Comparison of ENCODE assay signal across 13 cellular contexts in genomic region chr15:85726446-85726845, GRCh38.
A peak's percentile ranks its signal among the peaks of the same experiment; 100 is the strongest.
DNase-seq lines count a peak whose midpoint lies in the region; ATAC-seq and TF ChIP-seq lines count a peak whose summit lies in the region.
"Had no signal": no experiment of that assay in that cellular context is flagged by ENCODE, and none has a peak within 500 bp of the region (broad histone marks: within the 10 kb centered on the region; RNA-seq: fewer than 3 reads in every experiment).

No MANE protein-coding gene starts in this region.

- intact Hi-C loops in sciatic nerve (cut with DNase I), result no loop called here

- H3K27me3 Mint-ChIP-seq in HFFc6 (ENCODE audit: insufficient read depth), result peaks cover 1% of the 10 kb centered on the region; the same call in 1 of the 2 replicates
- H3K27me3 Mint-ChIP-seq: effector memory CD8-positive, alpha-beta T cell; naive B cell had no signal

- TF ChIP-seq CTCF in AG10803 (conservative IDR thresholded peaks at IDR 0.05; ENCODE audit: low read length), result no peak
- TF ChIP-seq CTCF in HFFc6 (IDR thresholded peaks at IDR 0.05), result no peak
- no peak for TF ChIP-seq CTCF in fibroblast of villous mesenchyme (IDR thresholded peaks at IDR 0.05; ENCODE audit: insufficient read depth, low read depth, low read length)
- TF ChIP-seq CTCF in GM13977 (IDR thresholded peaks at IDR 0.05; ENCODE audit: extremely low read depth, insufficient read depth, missing control alignments), result no peak

- DNase-seq in AG10803 (ENCODE audit: low read depth) (peak; percentile 82), HFFc6 (no peak), fibroblast of villous mesenchyme (ENCODE audit: low read depth) (peak; percentile 88), sciatic nerve (ENCODE audit: low spot score) (no peak), NCI-H345 (lab: John Stamatoyannopoulos, UW) (no peak), NCI-H2196 (lab: John Stamatoyannopoulos, UW; ENCODE audit: unreplicated experiment) (no peak), GM13977 (ENCODE audit: low spot score) (no peak), LoVo (ENCODE audit: low spot score) (no peak)
- DNase-seq: activated CD4-positive, alpha-beta T cell treated with anti-CD3 and anti-CD28 coated beads, Interleukin-2, amount 50 U/mL, for 4 hours; effector memory CD8-positive, alpha-beta T cell; naive B cell; NCI-H2081 treated with DMSO at 0.1 percent for 48 hours had no signal

- H3K4me3 ChIP-seq in AG10803 (ENCODE audit: low read length), result no peak overlapping the region
- H3K4me3 ChIP-seq in fibroblast of villous mesenchyme (ENCODE audit: low read depth, low read length), result no peak overlapping the region
- H3K4me3 ChIP-seq: K562 had no signal

- ATAC-seq in sciatic nerve, result peak; percentile 69
- ATAC-seq: effector memory CD8-positive, alpha-beta T cell; K562 had no signal

- H3K9me3 Mint-ChIP-seq in HFFc6, result no peaks in the 10 kb centered on the region
- H3K9me3 Mint-ChIP-seq: effector memory CD8-positive, alpha-beta T cell; naive B cell had no signal

- in situ Hi-C loops in GM13977 (cut with MboI; ENCODE audit: low pct_unique_long_range_greater_than_20kb, low sequenced_read_pairs, unreplicated experiment), result no loop called here

- H3K4me1 Mint-ChIP-seq in HFFc6 (ENCODE audit: low read depth), result peaks cover 45% of the 10 kb centered on the region

- H3K27ac Mint-ChIP-seq in HFFc6, result peak overlapping the region; percentile 46

- H3K36me3 Mint-ChIP-seq in HFFc6 (ENCODE audit: low read depth), result peaks cover 35% of the 10 kb centered on the region

- H3K4me3 Mint-ChIP-seq in HFFc6, result no peak overlapping the region
- H3K4me3 Mint-ChIP-seq: effector memory CD8-positive, alpha-beta T cell; naive B cell had no signal

Comparison
In these comparisons a context has a peak if more than half of its experiments do, and no peak if none do; other contexts are left out.
1. DNase-seq: peak in AG10803 (single experiment) and fibroblast of villous mesenchyme (single experiment); none in HFFc6 (single experiment), sciatic nerve (single experiment), NCI-H345 (single experiment), NCI-H2196 (single experiment), GM13977 (single experiment) and LoVo (single experiment).